11 cellular contexts compared by ENCODE assay signal in the genomic region with DNA sequence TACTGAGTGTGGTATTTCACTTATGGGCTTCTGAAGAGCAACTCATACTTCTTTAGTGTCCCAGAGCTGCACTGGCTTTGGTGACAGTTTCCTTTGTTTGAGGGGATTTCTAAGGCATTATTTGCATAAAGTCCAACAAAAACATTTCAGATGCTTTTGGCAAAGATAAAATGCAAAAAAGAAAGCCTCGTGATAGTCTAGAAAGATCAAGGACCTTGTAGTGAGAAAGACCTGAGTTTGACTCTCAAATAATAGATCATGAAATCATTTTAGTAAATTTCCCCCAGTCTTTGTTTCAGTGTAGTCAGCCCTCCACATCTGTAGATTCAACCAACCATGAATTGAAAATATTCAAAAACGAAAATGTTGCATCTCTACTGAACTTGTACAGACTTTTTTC.
DNase-seq lines count a peak whose midpoint lies in the region; ATAC-seq and TF ChIP-seq lines count a peak whose summit lies in the region.
"Had no signal": no experiment of that assay in that cellular context is flagged by ENCODE, and none has a peak within 500 bp of the region (broad histone marks: within the 10 kb centered on the region; RNA-seq: fewer than 3 reads in every experiment).

No MANE protein-coding gene starts in this region.

- no peak overlapping the region for H3K27ac Mint-ChIP-seq in activated T-helper 1 cell treated with anti-CD3 and anti-CD28 coated beads, Interleukin-12 subunit alpha, Interleukin-12 subunit beta, Interleukin-2, Interleukin-4 antibody, amounts not matched to agents 30 ng/mL and 10 ng/mL and 1 ng/mL, durations not matched to agents 14 hours and 24 hours and 36 hours
- H3K27ac Mint-ChIP-seq: CD8-positive, alpha-beta T cell; WTC11 had no signal

- H3K36me3 ChIP-seq in OCI-LY7 (ENCODE audit: insufficient read depth, low read length): no peaks in the 10 kb centered on the region
- H3K36me3 ChIP-seq in urinary bladder (ENCODE audit: insufficient read depth): no peaks in the 10 kb centered on the region
- H3K36me3 ChIP-seq: colonic mucosa had no signal

- ATAC-seq in GM18868 (IDR thresholded peaks at IDR 0.05; ENCODE audit: unreplicated experiment) (peak; percentile 77), HG02852 (IDR thresholded peaks at IDR 0.05; ENCODE audit: unreplicated experiment) (peak; percentile 61), HG02588 (IDR thresholded peaks at IDR 0.05; ENCODE audit: unreplicated experiment) (no peak), Right ventricle myocardium inferior (no peak)
- ATAC-seq: CD8-positive, alpha-beta T cell; WTC11 had no signal

- H3K4me1 Mint-ChIP-seq in activated T-helper 1 cell treated with anti-CD3 and anti-CD28 coated beads, Interleukin-12 subunit alpha, Interleukin-12 subunit beta, Interleukin-2, Interleukin-4 antibody, amounts not matched to agents 30 ng/mL and 10 ng/mL and 1 ng/mL, durations not matched to agents 14 hours and 24 hours and 36 hours (ENCODE audit: low read depth): peaks cover 2% of the 10 kb centered on the region

- no peak for TF ChIP-seq CTCF in OCI-LY7 (conservative IDR thresholded peaks at IDR 0.05; ENCODE audit: low read length)

- WGBS in urinary bladder: 58% methylated on average over 2 of the region's 2 CpGs

- POLR2A ChIA-PET in OCI-LY7 (lab: Charles Lee): interaction anchor here (0.7 kb wide), 1 partner anchor 13 kb away, joined by 3 read pairs; no protein-coding TSS in a partner anchor

- BruUV-seq in OCI-LY7 (replicated peaks; lab: Mats Ljungman, UMichigan): no TSS peak

- 0 out of 2 replicates have a peak overlapping the region, but pooled peaks have one; percentile 24 for H2AFZ ChIP-seq in OCI-LY7 (ENCODE audit: low read length)

- H3K79me2 ChIP-seq in OCI-LY7 (ENCODE audit: insufficient read depth, low read depth, low read length): no peaks in the 10 kb centered on the region

- no peaks in the 10 kb centered on the region for H3K36me3 Mint-ChIP-seq in activated T-helper 1 cell treated with anti-CD3 and anti-CD28 coated beads, Interleukin-12 subunit alpha, Interleukin-12 subunit beta, Interleukin-2, Interleukin-4 antibody, amounts not matched to agents 30 ng/mL and 10 ng/mL and 1 ng/mL, durations not matched to agents 14 hours and 24 hours and 36 hours (ENCODE audit: low read depth)
- H3K36me3 Mint-ChIP-seq: CD8-positive, alpha-beta T cell had no signal

- H3K4me1 ChIP-seq in OCI-LY7 (ENCODE audit: insufficient read depth, low read length, poor library complexity, severe bottlenecking) (peaks cover 33% of the 10 kb centered on the region), urinary bladder (ENCODE audit: insufficient read depth) (no peaks in the 10 kb centered on the region)

- DNase-seq in OCI-LY7 (ENCODE audit: low spot score) (no peak), Right ventricle myocardium inferior (ENCODE audit: missing footprints) (no peak)
- no peak for DNase-seq in activated T-helper 1 cell treated with anti-CD3 and anti-CD28 coated beads, Interleukin-12 subunit alpha, Interleukin-12 subunit beta, Interleukin-2, Interleukin-4 antibody, amounts not matched to agents 30 ng/mL and 10 ng/mL and 1 ng/mL, durations not matched to agents 14 hours and 24 hours and 36 hours (ENCODE audit: low spot score)
- DNase-seq: CD8-positive, alpha-beta T cell; colonic mucosa; NCI-H2107 had no signal

- CTCF ChIA-PET in OCI-LY7 (lab: Charles Lee; ENCODE audit: unreplicated experiment): no interaction called here

- H3K27me3 Mint-ChIP-seq in activated T-helper 1 cell treated with anti-CD3 and anti-CD28 coated beads, Interleukin-12 subunit alpha, Interleukin-12 subunit beta, Interleukin-2, Interleukin-4 antibody, amounts not matched to agents 30 ng/mL and 10 ng/mL and 1 ng/mL, durations not matched to agents 14 hours and 24 hours and 36 hours (ENCODE audit: insufficient read depth): peaks cover 7% of the 10 kb centered on the region

- H3K9me2 ChIP-seq in OCI-LY7 (ENCODE audit: insufficient read depth, low read length): no peaks in the 10 kb centered on the region

- H3K4me3 ChIP-seq in OCI-LY7 (ENCODE audit: low read depth, low read length, poor library complexity, severe bottlenecking): no peak overlapping the region
- no peak overlapping the region for H3K4me3 ChIP-seq in urinary bladder (ENCODE audit: low read depth, low read length)
- H3K4me3 ChIP-seq: colonic mucosa had no signal

- intact Hi-C loops in OCI-LY7 (cut with micrococcal nuclease; ENCODE audit: unreplicated experiment): no loop called here
- intact Hi-C loops in activated T-helper 1 cell treated with anti-CD3 and anti-CD28 coated beads, Interleukin-12 subunit alpha, Interleukin-12 subunit beta, Interleukin-2, Interleukin-4 antibody, amounts not matched to agents 30 ng/mL and 10 ng/mL and 1 ng/mL, durations not matched to agents 14 hours and 24 hours and 36 hours (cut with micrococcal nuclease): no loop called here
- intact Hi-C loops in Right ventricle myocardium inferior (cut with DNase I): no loop called here

- no peaks in the 10 kb centered on the region for H4K20me1 ChIP-seq in OCI-LY7 (ENCODE audit: insufficient read depth, low read length)

- peaks cover 12% of the 10 kb centered on the region for H3K9me3 Mint-ChIP-seq in activated T-helper 1 cell treated with anti-CD3 and anti-CD28 coated beads, Interleukin-12 subunit alpha, Interleukin-12 subunit beta, Interleukin-2, Interleukin-4 antibody, amounts not matched to agents 30 ng/mL and 10 ng/mL and 1 ng/mL, durations not matched to agents 14 hours and 24 hours and 36 hours

- peak overlapping the region; percentile 41 for H3K4me2 ChIP-seq in OCI-LY7 (ENCODE audit: low read length)

- H3K27ac ChIP-seq in OCI-LY7 (ENCODE audit: low read depth, low read length, poor library complexity, severe bottlenecking) (no peak overlapping the region), urinary bladder (ENCODE audit: low read depth) (peak overlapping the region; percentile 30)
- H3K27ac ChIP-seq: colonic mucosa had no signal

- H3K4me3 Mint-ChIP-seq in activated T-helper 1 cell treated with anti-CD3 and anti-CD28 coated beads, Interleukin-12 subunit alpha, Interleukin-12 subunit beta, Interleukin-2, Interleukin-4 antibody, amounts not matched to agents 30 ng/mL and 10 ng/mL and 1 ng/mL, durations not matched to agents 14 hours and 24 hours and 36 hours: no peak overlapping the region
- H3K4me3 Mint-ChIP-seq: CD8-positive, alpha-beta T cell; WTC11 had no signal

- no peaks in the 10 kb centered on the region for H3K9me3 ChIP-seq in OCI-LY7 (ENCODE audit: low read length)
- H3K9me3 ChIP-seq: colonic mucosa had no signal

Comparison
In these comparisons a context has a peak if more than half of its experiments do, and no peak if none do; other contexts are left out.
1. ATAC-seq: peak in GM18868 (single experiment) and HG02852 (single experiment); none in HG02588 (single experiment) and Right ventricle myocardium inferior (single experiment).